ENCODE assay signal across 11 cellular contexts in genomic region chr4:13615162-13615561, GRCh38.
DNase-seq lines count a peak whose midpoint lies in the region; ATAC-seq and FAIRE-seq lines count a peak whose summit lies in the region.
"Had no signal": no experiment of that assay in that cellular context is flagged by ENCODE, and none has a peak within 500 bp of the region (broad histone marks: within the 10 kb centered on the region; RNA-seq: fewer than 3 reads in every experiment).

No MANE protein-coding gene starts in this region.

- no peak overlapping the region for H3K4me3 ChIP-seq in BLaER1

- peaks cover 13% of the 10 kb centered on the region for H3K4me1 ChIP-seq in BLaER1

- no peaks in the 10 kb centered on the region for H3K27me3 ChIP-seq in BLaER1

- H3K9ac ChIP-seq in BLaER1, result no peak overlapping the region

- FAIRE-seq in RCC 7860 (lab: Jason Lieb, UNC), result no peak

- no peaks in the 10 kb centered on the region for H3K9me3 ChIP-seq in BLaER1

- peaks cover 92% of the 10 kb centered on the region for H3K36me3 ChIP-seq in BLaER1

- H4K20me1 ChIP-seq in BLaER1, result peaks cover 37% of the 10 kb centered on the region

- H3K4me2 ChIP-seq in BLaER1, result peak overlapping the region; percentile 10; the same call in 1 of the 2 replicates

- H3K27ac ChIP-seq in BLaER1, result no peak overlapping the region
- H3K27ac ChIP-seq: WERI-Rb-1 had no signal

- peak; percentile 7 for DNase-seq in OCI-M1 (lab: John Stamatoyannopoulos, UW)
- DNase-seq in iPS-NIHi11 (ENCODE audit: low spot score), result no peak
- DNase-seq in stimulated activated naive CD8-positive, alpha-beta T cell treated with anti-CD3 and anti-CD28 coated beads, Interleukin-15, Interleukin-2, amounts not matched to agents 100 U/mL and 50 U/mL, for 24 hours, result no peak
- DNase-seq in D341Med (ENCODE audit: low spot score), result no peak
- no peak for DNase-seq in RCC 7860 (ENCODE audit: low spot score)
- DNase-seq: NCI-H187, right cardiac atrium, WERI-Rb-1 had no signal

- peak; percentile 51 for ATAC-seq in GM19397 (IDR thresholded peaks at IDR 0.05; ENCODE audit: unreplicated experiment)
- ATAC-seq in HG03103 (IDR thresholded peaks at IDR 0.05; ENCODE audit: low read depth, unreplicated experiment), result peak; percentile 77
- ATAC-seq in stimulated activated naive CD8-positive, alpha-beta T cell treated with anti-CD3 and anti-CD28 coated beads, Interleukin-15, Interleukin-2, amounts not matched to agents 100 U/mL and 50 U/mL, for 24 hours, result no peak
- ATAC-seq: right cardiac atrium had no signal
